In the genomic region with DNA sequence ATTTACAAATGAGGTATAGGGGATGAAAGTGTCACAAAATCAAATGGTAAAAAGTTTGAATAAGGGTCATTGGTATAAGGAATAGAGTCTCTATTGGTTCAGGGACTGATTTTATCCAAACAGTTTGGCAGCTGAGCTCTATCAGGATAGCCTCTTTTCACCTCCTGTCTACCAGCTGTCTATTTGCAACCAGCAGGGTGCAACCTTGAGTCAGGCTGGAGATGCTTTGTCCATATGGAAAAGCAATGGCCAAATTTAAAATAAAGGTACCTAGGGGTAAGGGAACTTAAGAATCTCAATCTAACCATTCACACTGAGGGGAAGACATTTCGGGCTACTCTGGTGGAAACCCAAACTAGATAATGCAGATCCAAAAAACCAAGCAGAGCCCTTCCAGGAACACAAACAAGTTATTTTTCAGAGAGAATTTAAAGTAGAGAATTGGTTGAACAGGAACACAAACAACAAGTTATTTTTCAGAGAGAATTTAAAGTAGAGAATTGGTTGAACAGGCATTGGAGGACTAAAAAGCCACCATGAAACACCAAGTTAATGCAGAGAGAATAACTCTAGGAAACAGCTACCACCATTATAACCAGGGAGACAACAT, we compare ENCODE assay signal across 8 cellular contexts. TPM values are rescaled to one million over a fixed set of nuclear protein-coding genes. Genes with fewer than 3 reads are reported as not detected.
A peak's percentile ranks its signal among the peaks of the same experiment; 100 is the strongest.
DNase-seq lines count a peak whose midpoint lies in the region; ATAC-seq, FAIRE-seq and TF ChIP-seq lines count a peak whose summit lies in the region.

No MANE protein-coding gene starts in this region.

- POLR2A ChIA-PET in A549 (lab: Yijun Ruan, JAX) = no interaction called here

- no peaks in the 10 kb centered on the region for H3K4me1 ChIP-seq in A549
- H3K4me1 ChIP-seq in effector memory CD4-positive, alpha-beta T cell (ENCODE audit: control insufficient read depth, insufficient read depth, low read length, poor library complexity, severe bottlenecking) = no peaks in the 10 kb centered on the region

- H3K27me3 ChIP-seq in effector memory CD4-positive, alpha-beta T cell (replicated peaks; ENCODE audit: control insufficient read depth, insufficient read depth, low read length, poor library complexity, severe bottlenecking) = no peaks in the 10 kb centered on the region

- H3K36me3 ChIP-seq in effector memory CD4-positive, alpha-beta T cell (ENCODE audit: control insufficient read depth, insufficient read depth, low read length) = no peaks in the 10 kb centered on the region

- no peak overlapping the region for H3K4me2 ChIP-seq in A549

- TF ChIP-seq POLR2A in A549 (IDR thresholded peaks at IDR 0.05; ENCODE audit: low read length) = no peak

- CTCF ChIA-PET in A549 (lab: Yijun Ruan, JAX) = interaction anchor here (1.3 to 1.4 kb wide), 2 partner anchors 17 to 862 kb away, joined by 3 to 4 read pairs; no protein-coding TSS in a partner anchor

- 0% methylated on average over 1 of the region's 1 CpG for WGBS in A549 (ENCODE audit: missing lambda C conversion rate)

- intact Hi-C loops in Right ventricle myocardium superior (cut with DNase I) = no loop called here

- DNase-seq in A549 (ENCODE audit: low read depth in 1 of 2, low spot score in 1 of 2) = peak; percentile 10 to 29
- peak; percentile 50 for DNase-seq in NCI-H82 treated with DMSO at 0.1 percent for 48 hours (lab: John Stamatoyannopoulos, UW; ENCODE audit: unreplicated experiment)
- peak; percentile 3 for DNase-seq in fibroblast of the conjunctiva (ENCODE audit: low read depth)
- no peak for DNase-seq in Right ventricle myocardium superior
- DNase-seq in effector memory CD4-positive, alpha-beta T cell = no peak
- no peak for DNase-seq in activated CD8-positive, alpha-beta memory T cell treated with anti-CD3 and anti-CD28 coated beads for 24 hours

- H3K4me3 ChIP-seq in A549 (no peak overlapping the region), GM12875 (ENCODE audit: low read depth, low read length) (no peak overlapping the region)
- H3K4me3 ChIP-seq in effector memory CD4-positive, alpha-beta T cell (ENCODE audit: insufficient read depth, low read depth, low read length, poor library complexity, severe bottlenecking) = no peak overlapping the region

- no peaks in the 10 kb centered on the region for H3K9me3 ChIP-seq in A549
- no peaks in the 10 kb centered on the region for H3K9me3 ChIP-seq in effector memory CD4-positive, alpha-beta T cell (ENCODE audit: control insufficient read depth, low read length)

- peak; percentile 36 to 57; a peak in 3 of 5 replicates for TF ChIP-seq RAD21 in A549 (conservative IDR thresholded peaks at IDR 0.05 in 1 of 2, IDR thresholded peaks at IDR 0.05 in 1 of 2)

- no peak overlapping the region for H3K27ac ChIP-seq in A549
- H3K27ac ChIP-seq in effector memory CD4-positive, alpha-beta T cell (ENCODE audit: insufficient read depth, low read length, poor library complexity, severe bottlenecking) = no peak overlapping the region

- no peak for TF ChIP-seq EP300 in A549 (IDR thresholded peaks at IDR 0.05)

- no peak for FAIRE-seq in A549 (lab: Jason Lieb, UNC)

- peak; percentile 43 to 76; a peak in 4 of 6 replicates for ATAC-seq in A549
- ATAC-seq in Right ventricle myocardium superior (ENCODE audit: poor library complexity) = no peak
- no peak for ATAC-seq in HG02840 (IDR thresholded peaks at IDR 0.05; ENCODE audit: low FRiP score, unreplicated experiment)

- TF ChIP-seq CTCF in A549 (IDR thresholded peaks at IDR 0.05) (peak; percentile 47), GM12875 (IDR thresholded peaks at IDR 0.05; ENCODE audit: borderline replicate concordance, insufficient read depth, low read depth, low read length) (peak; percentile 56)

TF ChIP-seq in A549, 52 proteins besides CTCF, POLR2A, EP300 and RAD21:
- TF ChIP-seq PHF8 (IDR thresholded peaks at IDR 0.05; ENCODE audit: borderline replicate concordance, low read depth) (no peak), SMC3 (IDR thresholded peaks at IDR 0.05) (peak; percentile 44; the same call in 1 of the 3 replicates), KDM5A (IDR thresholded peaks at IDR 0.05) (no peak)

RNA-seq across cellular contexts. Expression of gene CA10, which starts 12.6 kb away (rescaled TPM):
- not detected in 2 replicates for polyA plus RNA-seq in A549 (2011; rRNA removed)
- not detected in 2 replicates for polyA plus RNA-seq in A549 (2012; cell fraction: cytosol; rRNA removed)
- polyA plus RNA-seq in A549 (2012; cell fraction: nucleus; rRNA removed) = not detected in 2 replicates
- not detected in 3 replicates for polyA plus RNA-seq in A549 (2017; fragmentation: RNase III; extraction: RNeasy Plus Mini Kit Qiagen cat#74134 plus additional on column Dnase treatment)
- 0.37 TPM in 1 of 2 replicates, not detected in the other for polyA minus RNA-seq in A549 (2011; rRNA and poly(A)+ RNA removed)
- not detected for total RNA-seq in Right ventricle myocardium superior

Comparison
In these comparisons a context has a peak if more than half of its experiments do, and no peak if none do; other contexts are left out.
1. ATAC-seq: peak in A549 (2 of 2); none in Right ventricle myocardium superior (single experiment) and HG02840 (single experiment).
2. DNase-seq: peak in A549 (2 of 2), NCI-H82 treated with DMSO at 0.1 percent for 48 hours (single experiment) and fibroblast of the conjunctiva (single experiment); none in Right ventricle myocardium superior (single experiment), effector memory CD4-positive, alpha-beta T cell (0 of 3) and activated CD8-positive, alpha-beta memory T cell treated with anti-CD3 and anti-CD28 coated beads for 24 hours (single experiment).